In the genomic region with DNA sequence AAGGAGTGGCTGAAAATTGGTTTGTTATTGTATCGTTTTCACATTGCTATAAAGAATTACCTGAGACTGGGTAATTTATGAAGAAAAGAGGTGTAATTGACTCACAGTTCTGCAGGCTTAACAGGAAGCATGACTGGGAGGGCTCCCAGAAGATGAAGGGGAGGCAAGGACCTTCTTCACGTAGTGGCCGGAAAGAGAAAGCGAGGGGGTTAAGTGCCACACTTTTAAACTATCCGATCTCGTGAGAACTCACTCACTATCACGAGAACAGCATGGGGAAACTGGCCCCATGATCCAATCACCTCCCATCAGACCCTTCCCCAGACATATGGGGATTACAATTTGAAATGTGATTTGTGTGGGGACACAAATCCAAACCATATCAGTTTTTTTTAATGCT, we compare ENCODE assay signal across 21 cellular contexts.
DNase-seq lines count a peak whose midpoint lies in the region; ATAC-seq, FAIRE-seq and TF ChIP-seq lines count a peak whose summit lies in the region.
"Had no signal": no experiment of that assay in that cellular context is flagged by ENCODE, and none has a peak within 500 bp of the region (broad histone marks: within the 10 kb centered on the region; RNA-seq: fewer than 3 reads in every experiment).

No MANE protein-coding gene starts in this region.

- no TSS peak for BruUV-seq in K562 (replicated peaks; lab: Mats Ljungman, UMichigan)

- H3K9ac ChIP-seq in K562 (ENCODE audit: insufficient read depth in 1 of 2, low read depth in 2 of 2, low read length in 2 of 2): no peak overlapping the region

- peak overlapping the region; percentile 26 for H3K27ac ChIP-seq in CD4-positive, CD25-positive, alpha-beta regulatory T cell (ENCODE audit: insufficient read depth, low read length, poor library complexity, severe bottlenecking)
- H3K27ac ChIP-seq in K562 (ENCODE audit: extremely low read depth, low read depth, low read length): no peak overlapping the region
- H3K27ac ChIP-seq: A549, cardiac muscle cell, upper lobe of left lung had no signal

- DNase-seq in activated CD4-positive, alpha-beta T cell treated with anti-CD3 and anti-CD28 coated beads, Interleukin-2, amount 10 ng/mL, durations not matched to agents 7 days and 5 days: peak; percentile 24
- DNase-seq in activated CD4-positive, alpha-beta T cell treated with anti-CD3 and anti-CD28 coated beads for 1 hour: no peak
- DNase-seq in CD4-positive, CD25-positive, alpha-beta regulatory T cell: peak in 1 of 3 donors; percentile 83
- DNase-seq in T-cell: no peak
- no peak for DNase-seq in K562 (ENCODE audit: extremely low read depth in 1 of 4, low spot score in 3 of 4)
- DNase-seq in mucosa of gallbladder (ENCODE audit: low spot score): no peak
- DNase-seq in cerebellum (ENCODE audit: low spot score): no peak
- DNase-seq in HTR-8/SVneo (ENCODE audit: insufficient read length, low spot score): no peak
- DNase-seq: anterior cingulate cortex, BE2C, dermis blood vessel endothelial cell, EL, kidney glomerular epithelial cell, mammary epithelial cell, NCI-H187, retina, Right ventricle myocardium superior, spleen, upper lobe of left lung had no signal

- TF ChIP-seq POLR2A in K562 (conservative IDR thresholded peaks at IDR 0.05): no peak

- TF ChIP-seq EP300 in K562 (IDR thresholded peaks at IDR 0.05; ENCODE audit: low read length): no peak

- peaks cover 1% of the 10 kb centered on the region for H3K36me3 Mint-ChIP-seq in activated CD4-positive, alpha-beta T cell treated with anti-CD3 and anti-CD28 coated beads, Interleukin-2, amount 10 ng/mL, durations not matched to agents 7 days and 5 days (ENCODE audit: low read depth)
- H3K36me3 Mint-ChIP-seq in CD4-positive, CD25-positive, alpha-beta regulatory T cell: no peaks in the 10 kb centered on the region
- H3K36me3 Mint-ChIP-seq in T-cell: no peaks in the 10 kb centered on the region

- peak overlapping the region; percentile 42 for H3K4me3 ChIP-seq in CD4-positive, CD25-positive, alpha-beta regulatory T cell (ENCODE audit: low read depth, low read length)
- H3K4me3 ChIP-seq in K562: no peak overlapping the region
- H3K4me3 ChIP-seq: A549, cardiac muscle cell, spleen, upper lobe of left lung had no signal

- H3K4me1 ChIP-seq in CD4-positive, CD25-positive, alpha-beta regulatory T cell (ENCODE audit: control insufficient read depth, insufficient read depth, low read length, poor library complexity, severe bottlenecking): peaks cover 17% of the 10 kb centered on the region
- no peaks in the 10 kb centered on the region for H3K4me1 ChIP-seq in K562 (replicated peaks in 1 of 2; ENCODE audit: control insufficient read depth in 2 of 2, insufficient read depth in 2 of 2, low read length in 2 of 2)
- H3K4me1 ChIP-seq: A549, BE2C had no signal

- no peaks in the 10 kb centered on the region for H3K9me3 ChIP-seq in CD4-positive, CD25-positive, alpha-beta regulatory T cell (ENCODE audit: control insufficient read depth in 2 of 2, low read length in 2 of 2)
- H3K9me3 ChIP-seq in K562 (replicated peaks; ENCODE audit: control insufficient read depth, insufficient read depth, low read depth, low read length): no peaks in the 10 kb centered on the region
- H3K9me3 ChIP-seq: A549, BE2C, spleen, upper lobe of left lung had no signal

- no peak for TF ChIP-seq RAD21 in K562 (CRISPR knock-in tag; conservative IDR thresholded peaks at IDR 0.05 in 1 of 2, IDR thresholded peaks at IDR 0.05 in 1 of 2)

- no peaks in the 10 kb centered on the region for H3K79me2 ChIP-seq in K562 (ENCODE audit: control insufficient read depth, insufficient read depth, low read length)

- ATAC-seq in CD4-positive, CD25-positive, alpha-beta regulatory T cell (ENCODE audit: low read depth in 2 of 2): peak in 1 of 2 donors; percentile 29
- ATAC-seq in T-cell (replicated peaks in 1 of 4): peak in 3 of 4 experiments; percentile 25 to 36 (median 26)
- ATAC-seq in K562: no peak
- ATAC-seq: A549 had no signal

- H3K4me1 Mint-ChIP-seq in activated CD4-positive, alpha-beta T cell treated with anti-CD3 and anti-CD28 coated beads, Interleukin-2, amount 10 ng/mL, durations not matched to agents 7 days and 5 days: peaks cover 38% of the 10 kb centered on the region
- peaks cover 4 to 39% (median 27%) of the 10 kb centered on the region in 4 donors for H3K4me1 Mint-ChIP-seq in CD4-positive, CD25-positive, alpha-beta regulatory T cell
- peaks cover 29 to 35% (median 33%) of the 10 kb centered on the region in 3 donors for H3K4me1 Mint-ChIP-seq in T-cell

- no peak overlapping the region for H2AFZ ChIP-seq in K562 (ENCODE audit: low read depth, low read length)

- in situ Hi-C loops in K562 (cut with MboI): no loop called here

- no peaks in the 10 kb centered on the region for H3K9me3 Mint-ChIP-seq in activated CD4-positive, alpha-beta T cell treated with anti-CD3 and anti-CD28 coated beads, Interleukin-2, amount 10 ng/mL, durations not matched to agents 7 days and 5 days
- peaks cover 0 to 1% (median 0%) of the 10 kb centered on the region in 7 donors for H3K9me3 Mint-ChIP-seq in CD4-positive, CD25-positive, alpha-beta regulatory T cell
- H3K9me3 Mint-ChIP-seq in T-cell: no peaks in the 10 kb centered on the region

- H3K36me3 ChIP-seq in CD4-positive, CD25-positive, alpha-beta regulatory T cell (ENCODE audit: control insufficient read depth, insufficient read depth, low read length): no peaks in the 10 kb centered on the region
- no peaks in the 10 kb centered on the region for H3K36me3 ChIP-seq in K562 (ENCODE audit: control insufficient read depth, insufficient read depth, low read length)
- H3K36me3 ChIP-seq: BE2C, cardiac muscle cell, spleen, upper lobe of left lung had no signal

- H3K4me3 Mint-ChIP-seq in activated CD4-positive, alpha-beta T cell treated with anti-CD3 and anti-CD28 coated beads, Interleukin-2, amount 10 ng/mL, durations not matched to agents 7 days and 5 days: peak overlapping the region; percentile 68
- peak overlapping the region in 2 of 4 donors; percentile 54 to 79 for H3K4me3 Mint-ChIP-seq in CD4-positive, CD25-positive, alpha-beta regulatory T cell
- H3K4me3 Mint-ChIP-seq in T-cell: peak overlapping the region in 1 of 3 donors; percentile 46

- H3K9me1 ChIP-seq in K562 (ENCODE audit: control insufficient read depth, insufficient read depth, low read length): no peaks in the 10 kb centered on the region

- no peak for FAIRE-seq in K562 (lab: Jason Lieb, UNC)
- FAIRE-seq in HTR-8/SVneo (lab: Jason Lieb, UNC): no peak
- FAIRE-seq: A549 had no signal

- TF ChIP-seq CTCF in K562 (IDR thresholded peaks at IDR 0.05 in 2 of 3, conservative IDR thresholded peaks at IDR 0.05 in 1 of 3; ENCODE audit: insufficient read depth in 2 of 3, low read depth in 1 of 3, low read length in 3 of 3): no peak

- H3K4me2 ChIP-seq in K562 (ENCODE audit: insufficient read depth, low read length): no peak overlapping the region
- H3K4me2 ChIP-seq: A549 had no signal

- POLR2A ChIA-PET in activated CD4-positive, alpha-beta T cell treated with anti-CD3 and anti-CD28 coated beads, Interleukin-2, amount 10 ng/mL, durations not matched to agents 7 days and 5 days (lab: Charles Lee): no interaction called here
- POLR2A ChIA-PET in T-cell (lab: Charles Lee): no interaction called here
- POLR2A ChIA-PET in K562 (lab: Yijun Ruan, JAX): interaction anchor here (0.6 kb wide), 1 partner anchor 41 kb away, joined by 3 read pairs; no protein-coding TSS in a partner anchor

- intact Hi-C loops in K562 (cut with micrococcal nuclease): no loop called here

- CTCF ChIA-PET in activated CD4-positive, alpha-beta T cell treated with anti-CD3 and anti-CD28 coated beads, Interleukin-2, amount 10 ng/mL, durations not matched to agents 7 days and 5 days (lab: Charles Lee): interaction anchor here (1.2 to 3.0 kb wide), 2 partner anchors 17 to 27 kb away, joined by 3 to 20 read pairs; no protein-coding TSS in a partner anchor
- CTCF ChIA-PET in T-cell (lab: Charles Lee) (no interaction called here), K562 (lab: Yijun Ruan, JAX; ENCODE audit: low intra/inter-chr PET ratio) (interaction anchor here (0.6 kb wide), 1 partner anchor 177 kb away, joined by 3 read pairs; no protein-coding TSS in a partner anchor)

- no peaks in the 10 kb centered on the region for H3K27me3 Mint-ChIP-seq in activated CD4-positive, alpha-beta T cell treated with anti-CD3 and anti-CD28 coated beads, Interleukin-2, amount 10 ng/mL, durations not matched to agents 7 days and 5 days
- no peaks in the 10 kb centered on the region for H3K27me3 Mint-ChIP-seq in CD4-positive, CD25-positive, alpha-beta regulatory T cell
- H3K27me3 Mint-ChIP-seq in T-cell: peaks cover 0 to 12% of the 10 kb centered on the region in 2 donors

- 2% methylated on average over 7 of the region's 7 CpGs for WGBS in K562 (ENCODE audit: insufficient coverage, low coverage, missing lambda C conversion rate)

- H3K27ac Mint-ChIP-seq in activated CD4-positive, alpha-beta T cell treated with anti-CD3 and anti-CD28 coated beads, Interleukin-2, amount 10 ng/mL, durations not matched to agents 7 days and 5 days: peak overlapping the region; percentile 89
- H3K27ac Mint-ChIP-seq in CD4-positive, CD25-positive, alpha-beta regulatory T cell: peak overlapping the region; percentile 78 to 88 (median 87)
- peak overlapping the region; percentile 31 to 75 for H3K27ac Mint-ChIP-seq in T-cell

- no peaks in the 10 kb centered on the region for H4K20me1 ChIP-seq in K562 (replicated peaks; ENCODE audit: control insufficient read depth, insufficient read depth, low read length)

- H3K27me3 ChIP-seq in CD4-positive, CD25-positive, alpha-beta regulatory T cell (ENCODE audit: control insufficient read depth, insufficient read depth, low read length): no peaks in the 10 kb centered on the region
- no peaks in the 10 kb centered on the region; a peak in 2 of 5 replicates for H3K27me3 ChIP-seq in K562 (ENCODE audit: control insufficient read depth in 2 of 2, insufficient read depth in 2 of 2, low read length in 2 of 2)
- H3K27me3 ChIP-seq: BE2C, cardiac muscle cell, upper lobe of left lung had no signal

TF ChIP-seq in K562, 482 proteins besides CTCF, POLR2A, EP300 and RAD21:
- peak; percentile 80 for TF ChIP-seq CHD2 (IDR thresholded peaks at IDR 0.05; ENCODE audit: low read depth, low read length)
- TF ChIP-seq ZNF134 (CRISPR knock-in tag; conservative IDR thresholded peaks at IDR 0.05): no peak
- TF ChIP-seq TFAM (CRISPR knock-in tag; conservative IDR thresholded peaks at IDR 0.05): no peak
- no peak for TF ChIP-seq NR2C1 (IDR thresholded peaks at IDR 0.05)
- TF ChIP-seq NR2C1 (tag; IDR thresholded peaks at IDR 0.05): no peak

Comparison
In these comparisons a context has a peak if more than half of its experiments do, and no peak if none do; other contexts are left out.
1. CTCF ChIA-PET loops: an anchor here in activated CD4-positive, alpha-beta T cell treated with anti-CD3 and anti-CD28 coated beads, Interleukin-2, amount 10 ng/mL, durations not matched to agents 7 days and 5 days (1.2 to 3.0 kb wide) and K562 (0.6 kb wide); none called in T-cell.